ENCODE assay signal across 28 cellular contexts in genomic region chr2:110764931-110765330, GRCh38. TPM values are rescaled to one million over a fixed set of nuclear protein-coding genes. Genes with fewer than 3 reads are reported as not detected.
DNase-seq lines count a peak whose midpoint lies in the region; ATAC-seq and TF ChIP-seq lines count a peak whose summit lies in the region.
"Had no signal": no experiment of that assay in that cellular context is flagged by ENCODE, and none has a peak within 500 bp of the region (broad histone marks: within the 10 kb centered on the region; RNA-seq: fewer than 3 reads in every experiment).

No MANE protein-coding gene starts in this region.

- no peak overlapping the region for H3K4me3 Mint-ChIP-seq in WTC11
- H3K4me3 Mint-ChIP-seq: B cell; CD14-positive monocyte; CD4-positive, alpha-beta memory T cell; CD4-positive, alpha-beta T cell; CD4-positive, CD25-positive, alpha-beta regulatory T cell; CD8-positive, alpha-beta memory T cell; CD8-positive, alpha-beta T cell had no signal

- H3K36me3 Mint-ChIP-seq in WTC11, result peaks cover 17% of the 10 kb centered on the region
- H3K36me3 Mint-ChIP-seq: CD14-positive monocyte; CD4-positive, alpha-beta memory T cell; CD4-positive, CD25-positive, alpha-beta regulatory T cell; CD8-positive, alpha-beta T cell had no signal

- TF ChIP-seq CTCF in WTC11 (IDR thresholded peaks at IDR 0.05), result no peak

- ATAC-seq in WTC11, result no peak
- ATAC-seq: A549; CD8-positive, alpha-beta T cell had no signal

- no peak overlapping the region for H3K27ac Mint-ChIP-seq in WTC11
- H3K27ac Mint-ChIP-seq: B cell; CD14-positive monocyte; CD4-positive, alpha-beta memory T cell; CD4-positive, alpha-beta T cell; CD4-positive, CD25-positive, alpha-beta regulatory T cell; CD8-positive, alpha-beta memory T cell; CD8-positive, alpha-beta T cell had no signal

- H3K4me1 Mint-ChIP-seq in WTC11, result peaks cover 22% of the 10 kb centered on the region
- H3K4me1 Mint-ChIP-seq: B cell; CD14-positive monocyte; CD4-positive, alpha-beta memory T cell; CD4-positive, CD25-positive, alpha-beta regulatory T cell; CD8-positive, alpha-beta memory T cell had no signal

- H3K27me3 Mint-ChIP-seq in WTC11 (ENCODE audit: low read depth), result no peaks in the 10 kb centered on the region

- peaks cover 38% of the 10 kb centered on the region for H3K9me3 Mint-ChIP-seq in WTC11

- DNase-seq in WTC11 (ENCODE audit: low spot score) (no peak), ureter (ENCODE audit: low spot score) (no peak)
- DNase-seq: 8988T; ACHN; AML-193; BE2C; C1 segment of cervical spinal cord; Caco-2; Calu3; CD4-positive, alpha-beta memory T cell; CD4-positive, alpha-beta T cell; CD4-positive, CD25-positive, alpha-beta regulatory T cell; CD8-positive, alpha-beta memory T cell; CD8-positive, alpha-beta T cell; COR-L47; DMS 273 treated with DMSO at 0.1 percent for 48 hours; DMS153; DMS53; DMS79; DMS79 treated with DMSO at 0.1 percent for 48 hours; DND-41; EL had no signal

- POLR2A ChIA-PET in WTC11 (lab: Charles Lee), result no interaction called here

- CTCF ChIA-PET in WTC11 (lab: Charles Lee), result no interaction called here

TF ChIP-seq in WTC11, 78 proteins besides CTCF, POLR2A, EP300 and RAD21:
- TF ChIP-seq ZNF317 (CRISPR knock-in tag; IDR thresholded peaks at IDR 0.05; ENCODE audit: borderline replicate concordance, low read depth) (peak; percentile 91), GABPB1 (CRISPR knock-in tag; IDR thresholded peaks at IDR 0.05) (no peak)

RNA-seq across cellular contexts. Expression of gene ACOXL, which starts 32.6 kb away (rescaled TPM):
- total RNA-seq in WTC11 (2021), result 14.6 to 15.8 TPM (median 14.9 TPM) in 3 replicates
- 52.7 TPM for total RNA-seq in ureter
- total RNA-seq: A172; A673; B cell; CD4-positive, alpha-beta memory T cell; CD4-positive, alpha-beta T cell; CD4-positive, CD25-positive, alpha-beta regulatory T cell; CD8-positive, alpha-beta T cell; Daoy had no signal
